In genomic region chr16:28689425-28689824, GRCh38 we compare ENCODE assay signal across 16 cellular contexts. TPM values are rescaled to one million over a fixed set of nuclear protein-coding genes. Genes with fewer than 3 reads are reported as not detected.
DNase-seq lines count a peak whose midpoint lies in the region; ATAC-seq and TF ChIP-seq lines count a peak whose summit lies in the region.
"Not testable (repeated sequence)": the region's sequence is repeated elsewhere in the genome, so short reads cannot be mapped to it uniquely, and the experiment has no call there.
"Had no signal": no experiment of that assay in that cellular context is flagged by ENCODE, and none has a peak within 500 bp of the region (broad histone marks: within the 10 kb centered on the region; RNA-seq: fewer than 3 reads in every experiment).

No MANE protein-coding gene starts in this region.

- not testable (repeated sequence) for H3K4me1 Mint-ChIP-seq in CD8-positive, alpha-beta T cell (ENCODE audit: low read depth); activated CD4-positive, alpha-beta T cell treated with anti-CD3 and anti-CD28 coated beads for 36 hours; activated T-cell treated with anti-CD3 and anti-CD28 coated beads, Interleukin-2, amount 50 U/mL, for 72 hours (ENCODE audit: low read depth); activated naive CD8-positive, alpha-beta T cell treated with anti-CD3 and anti-CD28 coated beads, Interleukin-2, amount 50 U/mL, for 24 hours; naive thymus-derived CD4-positive, alpha-beta T cell; natural killer cell treated with Interleukin-12 subunit alpha and Interleukin-12 subunit beta and Interleukin-15 and Interleukin-18, amount 100 ng/mL, for 72 hours (ENCODE audit: low read depth in 2 of 2)

- H3K27ac ChIP-seq in CD8-positive, alpha-beta T cell (ENCODE audit: low read depth, low read length); Panc1 (ENCODE audit: low read length); naive thymus-derived CD4-positive, alpha-beta T cell (ENCODE audit: low read depth, low read length); upper lobe of right lung: not testable (repeated sequence)

- H3K4me3 Mint-ChIP-seq in CD8-positive, alpha-beta T cell; activated CD4-positive, alpha-beta T cell treated with anti-CD3 and anti-CD28 coated beads for 36 hours; activated T-cell treated with anti-CD3 and anti-CD28 coated beads, Interleukin-2, amount 50 U/mL, for 72 hours; activated naive CD8-positive, alpha-beta T cell treated with anti-CD3 and anti-CD28 coated beads, Interleukin-2, amount 50 U/mL, for 24 hours; naive thymus-derived CD4-positive, alpha-beta T cell; natural killer cell treated with Interleukin-12 subunit alpha and Interleukin-12 subunit beta and Interleukin-15 and Interleukin-18, amount 100 ng/mL, for 72 hours: not testable (repeated sequence)

- TF ChIP-seq CTCF in CD8-positive, alpha-beta T cell (IDR thresholded peaks at IDR 0.05); Panc1 (IDR thresholded peaks at IDR 0.05); upper lobe of right lung (IDR thresholded peaks at IDR 0.05): not testable (repeated sequence)

- CTCF ChIA-PET in CD8-positive, alpha-beta T cell (lab: Charles Lee); Panc1 (lab: Charles Lee); activated CD4-positive, alpha-beta T cell treated with anti-CD3 and anti-CD28 coated beads for 36 hours (lab: Charles Lee); naive thymus-derived CD4-positive, alpha-beta T cell (lab: Charles Lee): not testable (repeated sequence)

- H3K27me3 ChIP-seq in CD8-positive, alpha-beta T cell (ENCODE audit: insufficient read depth, low read length); Panc1 (ENCODE audit: control insufficient read depth, insufficient read depth, low read length); naive thymus-derived CD4-positive, alpha-beta T cell (ENCODE audit: control insufficient read depth in 2 of 2, insufficient read depth in 2 of 2, low read length in 2 of 2); upper lobe of right lung: not testable (repeated sequence)

- not testable (repeated sequence) for BruUV-seq in Panc1 (replicated peaks; lab: Mats Ljungman, UMichigan)

- not testable (repeated sequence) for H3K27ac Mint-ChIP-seq in CD8-positive, alpha-beta T cell; activated CD4-positive, alpha-beta T cell treated with anti-CD3 and anti-CD28 coated beads for 36 hours; activated T-cell treated with anti-CD3 and anti-CD28 coated beads, Interleukin-2, amount 50 U/mL, for 72 hours; activated naive CD8-positive, alpha-beta T cell treated with anti-CD3 and anti-CD28 coated beads, Interleukin-2, amount 50 U/mL, for 24 hours; naive thymus-derived CD4-positive, alpha-beta T cell; natural killer cell treated with Interleukin-12 subunit alpha and Interleukin-12 subunit beta and Interleukin-15 and Interleukin-18, amount 100 ng/mL, for 72 hours

- not testable (repeated sequence) for H3K9me3 Mint-ChIP-seq in CD8-positive, alpha-beta T cell; activated CD4-positive, alpha-beta T cell treated with anti-CD3 and anti-CD28 coated beads for 36 hours (ENCODE audit: low read depth); activated T-cell treated with anti-CD3 and anti-CD28 coated beads, Interleukin-2, amount 50 U/mL, for 72 hours; activated naive CD8-positive, alpha-beta T cell treated with anti-CD3 and anti-CD28 coated beads, Interleukin-2, amount 50 U/mL, for 24 hours; naive thymus-derived CD4-positive, alpha-beta T cell; natural killer cell treated with Interleukin-12 subunit alpha and Interleukin-12 subunit beta and Interleukin-15 and Interleukin-18, amount 100 ng/mL, for 72 hours

- H3K36me3 ChIP-seq in CD8-positive, alpha-beta T cell (ENCODE audit: insufficient read depth, low read length); Panc1 (ENCODE audit: control insufficient read depth, insufficient read depth, low read length); naive thymus-derived CD4-positive, alpha-beta T cell (ENCODE audit: control insufficient read depth in 2 of 3, insufficient read depth in 3 of 3, low read length in 3 of 3); upper lobe of right lung: not testable (repeated sequence)

- H3K27me3 Mint-ChIP-seq in CD8-positive, alpha-beta T cell (ENCODE audit: low read depth); activated CD4-positive, alpha-beta T cell treated with anti-CD3 and anti-CD28 coated beads for 36 hours; activated T-cell treated with anti-CD3 and anti-CD28 coated beads, Interleukin-2, amount 50 U/mL, for 72 hours (ENCODE audit: low read depth); activated naive CD8-positive, alpha-beta T cell treated with anti-CD3 and anti-CD28 coated beads, Interleukin-2, amount 50 U/mL, for 24 hours; naive thymus-derived CD4-positive, alpha-beta T cell; natural killer cell treated with Interleukin-12 subunit alpha and Interleukin-12 subunit beta and Interleukin-15 and Interleukin-18, amount 100 ng/mL, for 72 hours: not testable (repeated sequence)

- H3K4me1 ChIP-seq in CD8-positive, alpha-beta T cell (ENCODE audit: insufficient read depth, low read length); Panc1 (ENCODE audit: control insufficient read depth, insufficient read depth, low read length); naive thymus-derived CD4-positive, alpha-beta T cell (ENCODE audit: control insufficient read depth in 2 of 2, insufficient read depth in 2 of 2, low read length in 2 of 2); upper lobe of right lung: not testable (repeated sequence)

- not testable (repeated sequence) for DNase-seq in CD8-positive, alpha-beta T cell; Panc1 (ENCODE audit: low read depth, low spot score); activated CD4-positive, alpha-beta T cell treated with anti-CD3 and anti-CD28 coated beads for 36 hours; activated T-cell treated with anti-CD3 and anti-CD28 coated beads, Interleukin-2, amount 50 U/mL, for 72 hours; activated naive CD8-positive, alpha-beta T cell treated with anti-CD3 and anti-CD28 coated beads, Interleukin-2, amount 50 U/mL, for 24 hours; naive thymus-derived CD4-positive, alpha-beta T cell; natural killer cell treated with Interleukin-12 subunit alpha and Interleukin-12 subunit beta and Interleukin-15 and Interleukin-18, amount 100 ng/mL, for 72 hours (ENCODE audit: low spot score); upper lobe of right lung

- in situ Hi-C loops in Panc1 (cut with HindIII; ENCODE audit: low pct_unique_long_range_greater_than_20kb, low sequenced_read_pairs): not testable (repeated sequence)

- POLR2A ChIA-PET in CD8-positive, alpha-beta T cell (lab: Charles Lee); Panc1 (lab: Charles Lee); activated CD4-positive, alpha-beta T cell treated with anti-CD3 and anti-CD28 coated beads for 36 hours (lab: Charles Lee); naive thymus-derived CD4-positive, alpha-beta T cell (lab: Charles Lee): not testable (repeated sequence)

- not testable (repeated sequence) for H3K4me3 ChIP-seq in CD8-positive, alpha-beta T cell (ENCODE audit: low read depth, low read length); Panc1 (ENCODE audit: low read depth in 2 of 2, low read length in 2 of 2); naive thymus-derived CD4-positive, alpha-beta T cell (ENCODE audit: low read length); upper lobe of right lung

- intact Hi-C loops in CD8-positive, alpha-beta T cell (cut with DNase I, micrococcal nuclease); Panc1 (cut with micrococcal nuclease; ENCODE audit: unreplicated experiment); activated CD4-positive, alpha-beta T cell treated with anti-CD3 and anti-CD28 coated beads for 36 hours (cut with DNase I, micrococcal nuclease); naive thymus-derived CD4-positive, alpha-beta T cell (cut with micrococcal nuclease); upper lobe of right lung (cut with DNase I): not testable (repeated sequence)

- not testable (repeated sequence) for H3K36me3 Mint-ChIP-seq in CD8-positive, alpha-beta T cell; activated CD4-positive, alpha-beta T cell treated with anti-CD3 and anti-CD28 coated beads for 36 hours (ENCODE audit: low read depth); activated T-cell treated with anti-CD3 and anti-CD28 coated beads, Interleukin-2, amount 50 U/mL, for 72 hours (ENCODE audit: insufficient read depth in 2 of 2); activated naive CD8-positive, alpha-beta T cell treated with anti-CD3 and anti-CD28 coated beads, Interleukin-2, amount 50 U/mL, for 24 hours (ENCODE audit: low read depth); naive thymus-derived CD4-positive, alpha-beta T cell; natural killer cell treated with Interleukin-12 subunit alpha and Interleukin-12 subunit beta and Interleukin-15 and Interleukin-18, amount 100 ng/mL, for 72 hours

- H3K9me3 ChIP-seq in CD8-positive, alpha-beta T cell (ENCODE audit: low read length); Panc1 (ENCODE audit: control insufficient read depth, insufficient read depth, low read depth, low read length); naive thymus-derived CD4-positive, alpha-beta T cell (ENCODE audit: control insufficient read depth in 2 of 3, low read length in 3 of 3); upper lobe of right lung: not testable (repeated sequence)

- peak; percentile 48 for ATAC-seq in CD8-positive, alpha-beta T cell
- ATAC-seq in Panc1: peak; percentile 35
- ATAC-seq in activated CD4-positive, alpha-beta T cell treated with anti-CD3 and anti-CD28 coated beads for 36 hours: peak; percentile 45
- peak; percentile 60 to 61 for ATAC-seq in activated T-cell treated with anti-CD3 and anti-CD28 coated beads, Interleukin-2, amount 50 U/mL, for 72 hours (replicated peaks in 1 of 2)
- ATAC-seq in activated naive CD8-positive, alpha-beta T cell treated with anti-CD3 and anti-CD28 coated beads, Interleukin-2, amount 50 U/mL, for 24 hours: peak; percentile 41
- ATAC-seq in naive thymus-derived CD4-positive, alpha-beta T cell: peak; percentile 61
- ATAC-seq in natural killer cell treated with Interleukin-12 subunit alpha and Interleukin-12 subunit beta and Interleukin-15 and Interleukin-18, amount 100 ng/mL, for 72 hours: peak; percentile 39 to 67
- ATAC-seq in upper lobe of right lung: peak; percentile 25

RNA-seq across cellular contexts. Expression of gene EIF3C, which starts 21.8 kb away (rescaled TPM):
- total RNA-seq in CD8-positive, alpha-beta T cell: 100 to 1,000 TPM; 186 to 197 TPM
- total RNA-seq in Panc1 (2021; ENCODE audit: unreplicated experiment) (526 TPM), upper lobe of right lung (507 TPM)
- 457 TPM for polyA plus RNA-seq in Panc1 (2012; ENCODE audit: insufficient read length)
- 100 to 1,000 TPM; 877 to 952 TPM for total RNA-seq in activated CD4-positive, alpha-beta T cell treated with anti-CD3 and anti-CD28 coated beads for 36 hours
- 100 to 1,000 TPM; 470 to 660 TPM for total RNA-seq in activated T-cell treated with anti-CD3 and anti-CD28 coated beads, Interleukin-2, amount 50 U/mL, for 72 hours
- total RNA-seq in naive thymus-derived CD4-positive, alpha-beta T cell: 100 to 1,000 TPM; 269 to 736 (median 377) TPM
- polyA plus RNA-seq in naive thymus-derived CD4-positive, alpha-beta T cell: 100 to 1,000 TPM; 158 to 380 TPM
- 100 to 1,000 TPM; 475 to 520 TPM for total RNA-seq in natural killer cell treated with Interleukin-12 subunit alpha and Interleukin-12 subunit beta and Interleukin-15 and Interleukin-18, amount 100 ng/mL, for 72 hours

RNA-seq across cellular contexts. Expression of gene NPIPB8, which starts 51.6 kb away (rescaled TPM):
- 1 to 10 TPM in 1 of 2 experiments, under 1 TPM in 1; 0.69 to 1.7 TPM for total RNA-seq in CD8-positive, alpha-beta T cell
- not detected for total RNA-seq in Panc1 (2021; ENCODE audit: unreplicated experiment)
- not detected for polyA plus RNA-seq in Panc1 (2012; ENCODE audit: insufficient read length)
- under 1 TPM in 1 of 2 experiments, not detected in 1; 0.37 TPM for total RNA-seq in activated CD4-positive, alpha-beta T cell treated with anti-CD3 and anti-CD28 coated beads for 36 hours
- total RNA-seq in activated T-cell treated with anti-CD3 and anti-CD28 coated beads, Interleukin-2, amount 50 U/mL, for 72 hours: 1 to 10 TPM in 1 of 2 donors, not detected in 1; 2.7 TPM
- total RNA-seq in naive thymus-derived CD4-positive, alpha-beta T cell: 1 to 10 TPM in 2 of 5 experiments, under 1 TPM in 2, not detected in 1; 0.88 to 3.0 (median 1.4) TPM
- not detected for polyA plus RNA-seq in naive thymus-derived CD4-positive, alpha-beta T cell
- under 1 TPM in 1 of 2 donors, not detected in 1; 0.31 TPM for total RNA-seq in natural killer cell treated with Interleukin-12 subunit alpha and Interleukin-12 subunit beta and Interleukin-15 and Interleukin-18, amount 100 ng/mL, for 72 hours
- 2.8 TPM for total RNA-seq in upper lobe of right lung
- total RNA-seq: A172, A673, Daoy, G401, H4, H9 had no signal
- polyA plus RNA-seq: BJ, GM23338 had no signal
